17 cellular contexts compared by ENCODE assay signal in genomic region chr6:106204961-106205360, GRCh38.
DNase-seq lines count a peak whose midpoint lies in the region; ATAC-seq and TF ChIP-seq lines count a peak whose summit lies in the region.
"Had no signal": no experiment of that assay in that cellular context is flagged by ENCODE, and none has a peak within 500 bp of the region (broad histone marks: within the 10 kb centered on the region; RNA-seq: fewer than 3 reads in every experiment).

No MANE protein-coding gene starts in this region.

- H3K27me3 ChIP-seq in BLaER1 (no peaks in the 10 kb centered on the region), mammary epithelial cell (ENCODE audit: insufficient read depth, low read length) (no peaks in the 10 kb centered on the region)
- H3K27me3 ChIP-seq: Peyer's patch had no signal

- CTCF ChIA-PET in WTC11 (lab: Charles Lee) (no interaction called here), mammary epithelial cell (lab: Charles Lee; ENCODE audit: low non-redundant PET) (no interaction called here)

- H3K4me3 Mint-ChIP-seq in WTC11, result no peak overlapping the region
- H3K4me3 Mint-ChIP-seq in mesothelial cell of epicardium, result no peak overlapping the region

- dilution Hi-C loops in mammary epithelial cell (cut with HindIII; ENCODE audit: low sequenced_read_pairs), result no loop called here

- H3K4me3 ChIP-seq in BLaER1 (no peak overlapping the region), GM12865 (ENCODE audit: low read depth, low read length) (no peak overlapping the region), mammary epithelial cell (replicated peaks in 1 of 3; ENCODE audit: insufficient read depth in 1 of 3, low read depth in 2 of 3, low read length in 3 of 3) (no peak overlapping the region)
- H3K4me3 ChIP-seq: Peyer's patch had no signal

- H3K9me3 ChIP-seq in BLaER1, result no peaks in the 10 kb centered on the region
- no peaks in the 10 kb centered on the region for H3K9me3 ChIP-seq in mammary epithelial cell (replicated peaks; ENCODE audit: insufficient read depth, low read length)
- H3K9me3 ChIP-seq: Peyer's patch had no signal

- H3K4me1 Mint-ChIP-seq in WTC11 (peaks cover 14% of the 10 kb centered on the region), mesothelial cell of epicardium (peaks cover 13% of the 10 kb centered on the region)

- H4K20me1 ChIP-seq in BLaER1, result 0 out of 2 replicates have a peak, but pooled peaks cover 6% of the 10 kb centered on the region
- no peaks in the 10 kb centered on the region for H4K20me1 ChIP-seq in mammary epithelial cell (ENCODE audit: insufficient read depth, low read length)

- H3K79me2 ChIP-seq in mammary epithelial cell (ENCODE audit: insufficient read depth, low read length), result peaks cover 13% of the 10 kb centered on the region

- H2AFZ ChIP-seq in mammary epithelial cell (ENCODE audit: low read depth, low read length), result no peak overlapping the region

- POLR2A ChIA-PET in WTC11 (lab: Charles Lee), result no interaction called here

- H3K9me3 Mint-ChIP-seq in WTC11 (peaks cover 18% of the 10 kb centered on the region), mesothelial cell of epicardium (peaks cover 13% of the 10 kb centered on the region)

- H3K9ac ChIP-seq in BLaER1, result no peak overlapping the region
- H3K9ac ChIP-seq in mammary epithelial cell (ENCODE audit: insufficient read depth, low read length), result no peak overlapping the region

- 96% methylated on average over 2 of the region's 2 CpGs for WGBS in mammary epithelial cell (ENCODE audit: low coverage, missing lambda C conversion rate)

- peak; percentile 21 for DNase-seq in GM12865 (ENCODE audit: low read depth)
- no peak for DNase-seq in WTC11 (ENCODE audit: low spot score)
- DNase-seq in mesothelial cell of epicardium (ENCODE audit: low spot score in 2 of 2, unreplicated experiment in 2 of 2), result no peak
- DNase-seq in mucosa of gallbladder (ENCODE audit: low spot score), result no peak
- DNase-seq in stimulated activated CD4-positive, alpha-beta T cell treated with anti-CD3 and anti-CD28 coated beads, Interleukin-2, amount 100 ng/mL, for 24 hours, result no peak
- no peak for DNase-seq in mammary epithelial cell
- DNase-seq: C1 segment of cervical spinal cord, H7, MV-4-11, NCI-H1417 treated with DMSO at 0.1 percent for 48 hours, NCI-H2029, NCI-H2171 treated with DMSO at 0.1 percent for 48 hours, NCI-H510A, Peyer's patch, Right ventricle myocardium superior had no signal

- no TSS peak for BruUV-seq in mammary epithelial cell (replicated peaks; lab: Mats Ljungman, UMichigan)

- H3K4me2 ChIP-seq in BLaER1 (peak overlapping the region; percentile 62), mammary epithelial cell (ENCODE audit: insufficient read depth, low read depth, low read length) (no peak overlapping the region)

- H3K36me3 ChIP-seq in BLaER1 (peaks cover 21% of the 10 kb centered on the region; the same call in 1 of the 2 replicates), mammary epithelial cell (ENCODE audit: insufficient read depth, low read length) (peaks cover 6% of the 10 kb centered on the region)

- intact Hi-C loops in mammary epithelial cell (cut with micrococcal nuclease), result no loop called here

- H3K27ac ChIP-seq in BLaER1, result peak overlapping the region; percentile 22; the same call in 1 of the 2 replicates
- H3K27ac ChIP-seq in mammary epithelial cell (ENCODE audit: insufficient read depth, low read depth, low read length), result no peak overlapping the region
- H3K27ac ChIP-seq: Peyer's patch had no signal

- peaks cover 14% of the 10 kb centered on the region for H3K36me3 Mint-ChIP-seq in WTC11
- peaks cover 38% of the 10 kb centered on the region for H3K36me3 Mint-ChIP-seq in mesothelial cell of epicardium

- ATAC-seq in WTC11, result no peak
- ATAC-seq in HG03280 (IDR thresholded peaks at IDR 0.05; ENCODE audit: unreplicated experiment), result no peak

- TF ChIP-seq CTCF in GM12865 (IDR thresholded peaks at IDR 0.05; ENCODE audit: insufficient read depth, low read depth, low read length, missing control alignments) (no peak), WTC11 (IDR thresholded peaks at IDR 0.05) (no peak), mesothelial cell of epicardium (IDR thresholded peaks at IDR 0.05; ENCODE audit: unreplicated experiment) (no peak), mammary epithelial cell (conservative IDR thresholded peaks at IDR 0.05 in 1 of 2, IDR thresholded peaks at IDR 0.05 in 1 of 2; ENCODE audit: extremely low read depth in 1 of 2, insufficient read depth in 1 of 2, low read depth in 1 of 2, low read length in 2 of 2) (no peak)

- in situ Hi-C loops in mammary epithelial cell (cut with MboI; ENCODE audit: low sequenced_read_pairs in 2 of 2), result loop anchor here in 1 of 2 donors (25.0 kb wide), 2 partner anchors 468 to 768 kb away; no protein-coding TSS in a partner anchor

- H3K27me3 Mint-ChIP-seq in WTC11 (ENCODE audit: low read depth), result no peaks in the 10 kb centered on the region
- no peaks in the 10 kb centered on the region for H3K27me3 Mint-ChIP-seq in mesothelial cell of epicardium (ENCODE audit: low read depth)

- H3K27ac Mint-ChIP-seq in WTC11 (peak overlapping the region; percentile 78), mesothelial cell of epicardium (peak overlapping the region; percentile 81)

- H3K4me1 ChIP-seq in BLaER1 (peaks cover 18% of the 10 kb centered on the region), mammary epithelial cell (ENCODE audit: insufficient read depth, low read length) (peaks cover 9% of the 10 kb centered on the region)
- H3K4me1 ChIP-seq: Peyer's patch had no signal

TF ChIP-seq in WTC11, 78 proteins besides CTCF, POLR2A, EP300 and RAD21:
- no peak for TF ChIP-seq HMGXB4 (CRISPR knock-in tag; IDR thresholded peaks at IDR 0.05)
- no peak for TF ChIP-seq SP1 (CRISPR knock-in tag; conservative IDR thresholded peaks at IDR 0.05)
- TF ChIP-seq, protein P1, sequence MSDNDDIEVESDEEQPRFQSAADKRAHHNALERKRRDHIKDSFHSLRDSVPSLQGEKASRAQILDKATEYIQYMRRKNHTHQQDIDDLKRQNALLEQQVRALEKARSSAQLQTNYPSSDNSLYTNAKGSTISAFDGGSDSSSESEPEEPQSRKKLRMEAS (CRISPR knock-in tag; IDR thresholded peaks at IDR 0.05), result no peak
